8 cellular contexts compared by ENCODE assay signal in the genomic region with DNA sequence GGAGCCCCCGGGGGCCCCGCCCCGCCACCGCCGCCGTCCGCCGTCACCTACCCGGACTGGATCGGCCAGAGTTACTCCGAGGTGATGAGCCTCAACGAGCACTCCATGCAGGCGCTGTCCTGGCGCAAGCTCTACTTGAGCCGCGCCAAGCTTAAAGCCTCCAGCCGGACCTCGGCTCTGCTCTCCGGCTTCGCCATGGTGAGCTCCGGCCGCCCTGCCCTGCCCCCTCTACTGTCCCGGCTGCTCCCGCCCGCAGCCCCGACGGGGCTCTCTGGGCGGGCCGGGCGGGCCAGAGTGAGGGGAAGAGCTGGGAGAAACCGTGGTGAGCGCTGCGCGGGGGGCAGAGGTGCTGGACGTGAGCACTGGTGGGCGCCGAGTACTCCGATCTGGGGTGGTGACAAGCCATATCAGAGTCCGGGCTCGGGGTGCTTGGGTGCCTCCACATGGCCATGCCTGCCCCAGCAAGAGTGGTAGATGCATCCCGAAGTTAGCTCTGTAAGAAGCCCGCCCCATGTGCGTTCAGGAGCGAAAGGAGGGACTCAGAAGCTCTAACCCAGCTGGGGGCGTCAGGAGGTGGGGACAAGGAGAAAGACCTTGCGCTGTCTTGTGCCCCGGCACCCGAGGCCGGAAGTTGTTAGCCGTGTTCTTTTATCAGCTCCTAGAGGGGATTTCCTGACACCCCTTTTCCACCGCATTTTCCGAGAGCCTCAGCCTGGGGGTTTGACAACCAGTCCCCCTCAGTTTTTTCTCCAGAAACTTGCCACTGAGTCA. TPM values are rescaled to one million over a fixed set of nuclear protein-coding genes. Genes with fewer than 3 reads are reported as not detected.
DNase-seq lines count a peak whose midpoint lies in the region; ATAC-seq and TF ChIP-seq lines count a peak whose summit lies in the region.

No MANE protein-coding gene starts in this region.

- intact Hi-C loops in A673 (cut with micrococcal nuclease; ENCODE audit: unreplicated experiment), result loop anchor here (1.0 to 5.0 kb wide), 2 partner anchors 45 to 75 kb away; no protein-coding TSS in a partner anchor

- ATAC-seq in GM18508 (IDR thresholded peaks at IDR 0.05; ENCODE audit: insufficient read depth, unreplicated experiment) (peak; percentile 3), HG02973 (IDR thresholded peaks at IDR 0.05; ENCODE audit: unreplicated experiment) (peak; percentile 30)

- H3K27ac ChIP-seq in A673 (ENCODE audit: low read depth, low read length, poor library complexity, severe bottlenecking), result peak overlapping the region; percentile 82

- DNase-seq in A673 (ENCODE audit: low spot score) (peak; percentile 86), NCI-H526 (lab: John Stamatoyannopoulos, UW) (peak; percentile 36 to 81), midbrain (lab: John Stamatoyannopoulos, UW) (peak; percentile 54)
- peak; percentile 74 to 83 (median 80) for DNase-seq in activated CD8-positive, alpha-beta memory T cell treated with anti-CD3 and anti-CD28 coated beads for 48 hours (ENCODE audit: low read depth in 2 of 3, low spot score in 2 of 3)
- DNase-seq in stimulated activated CD8-positive, alpha-beta memory T cell treated with anti-CD3 and anti-CD28 coated beads, Interleukin-4, amount 100 ng/mL, for 1 hour (ENCODE audit: low read depth in 2 of 2, low spot score in 1 of 2), result peak; percentile 81 to 86

- POLR2A ChIA-PET in A673 (lab: Charles Lee; ENCODE audit: low non-redundant PET), result interaction anchor here (0.6 kb wide), 1 partner anchor 35 kb away, joined by 5 read pairs; no protein-coding TSS in a partner anchor

- H3K4me1 ChIP-seq in A673 (ENCODE audit: insufficient read depth, low read length, poor library complexity, severe bottlenecking), result peaks cover 31% of the 10 kb centered on the region
- no peaks in the 10 kb centered on the region for H3K4me1 ChIP-seq in endocrine pancreas (ENCODE audit: control insufficient read depth, insufficient read depth, low read length)

- H3K36me3 ChIP-seq in A673 (ENCODE audit: insufficient read depth, low read length, poor library complexity, severe bottlenecking), result no peaks in the 10 kb centered on the region
- H3K36me3 ChIP-seq in endocrine pancreas (ENCODE audit: control insufficient read depth, insufficient read depth, low read length), result no peaks in the 10 kb centered on the region

- no TSS peak for BruUV-seq in A673 (replicated peaks; lab: Mats Ljungman, UMichigan)

- H3K27me3 ChIP-seq in A673 (replicated peaks; ENCODE audit: insufficient read depth, low read depth, low read length, poor library complexity), result no peaks in the 10 kb centered on the region
- H3K27me3 ChIP-seq in endocrine pancreas (ENCODE audit: control insufficient read depth, insufficient read depth, low read length), result no peaks in the 10 kb centered on the region

- H3K9ac ChIP-seq in endocrine pancreas (ENCODE audit: control insufficient read depth, insufficient read depth, low read length), result peak overlapping the region; percentile 31

- peak; percentile 11; the same call in 1 of the 2 replicates for TF ChIP-seq CTCF in A673 (conservative IDR thresholded peaks at IDR 0.05; ENCODE audit: low read depth, low read length)

- CTCF ChIA-PET in A673 (lab: Charles Lee), result interaction anchor here (0.6 to 2.5 kb wide), 5 partner anchors 41 to 228 kb away, joined by 4 to 18 read pairs (median 4); no protein-coding TSS in a partner anchor

- H3K4me3 ChIP-seq in A673 (ENCODE audit: low read depth, low read length, poor library complexity, severe bottlenecking) (peak overlapping the region; percentile 91), endocrine pancreas (ENCODE audit: control insufficient read depth, insufficient read depth, low read length) (peak overlapping the region; percentile 27)

- H3K9me3 ChIP-seq in A673 (ENCODE audit: low read depth, low read length, poor library complexity, severe bottlenecking) (no peaks in the 10 kb centered on the region), endocrine pancreas (ENCODE audit: control insufficient read depth, low read length) (no peaks in the 10 kb centered on the region)

RNA-seq across cellular contexts. Expression of gene ORAI1, which starts 0.7 kb away (rescaled TPM):
- 25.6 and 28.2 TPM in 2 replicates for total RNA-seq in A673 (2021)

RNA-seq across cellular contexts. Expression of gene MORN3, which starts 42.4 kb away (rescaled TPM):
- total RNA-seq in A673 (2021), result 0.58 and 0.96 TPM in 2 replicates

RNA-seq across cellular contexts. Expression of gene KDM2B, which starts 46.2 kb away (rescaled TPM):
- 49.3 and 52.5 TPM in 2 replicates for total RNA-seq in A673 (2021)

Comparison
In these comparisons a context has a peak if more than half of its experiments do, and no peak if none do; other contexts are left out.
1. Peak in every context shown above with its lines: DNase-seq, ATAC-seq, H3K4me3 ChIP-seq and H3K27ac ChIP-seq.